2 cellular contexts compared by ENCODE assay signal in the genomic region with DNA sequence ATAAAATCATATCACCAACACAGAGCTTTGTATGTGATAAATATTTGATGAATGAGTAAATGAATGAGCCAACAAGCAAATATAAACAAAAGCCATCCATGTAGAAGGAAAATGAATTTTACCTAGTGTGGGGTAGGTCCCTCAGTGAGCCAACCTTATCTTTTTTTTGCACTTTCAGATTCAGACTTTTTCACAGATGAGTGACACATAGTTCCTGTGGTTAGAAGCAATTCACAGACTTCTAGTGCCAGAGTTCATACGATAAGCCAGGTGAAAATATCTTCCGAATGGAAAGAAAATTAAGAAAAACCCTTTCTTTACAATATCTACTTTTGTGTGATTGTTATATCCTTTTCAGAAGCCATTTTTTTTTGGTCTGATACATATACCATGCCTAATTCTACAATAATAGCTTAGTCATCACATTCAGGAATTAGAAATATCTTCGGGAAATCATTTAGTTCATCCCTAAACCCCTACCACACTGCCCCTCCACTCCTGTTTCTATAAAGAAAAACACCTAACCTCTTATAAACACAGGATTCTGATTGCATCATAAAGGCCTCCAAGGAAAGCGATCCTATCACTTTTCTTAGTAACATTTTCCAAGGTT.
TF ChIP-seq lines count a peak whose summit lies in the region.

No MANE protein-coding gene starts in this region.

TF ChIP-seq in GM23338, 12 proteins besides CTCF, POLR2A, EP300 and RAD21 (continued from another document and continues in another):
- TF ChIP-seq, protein P1, sequence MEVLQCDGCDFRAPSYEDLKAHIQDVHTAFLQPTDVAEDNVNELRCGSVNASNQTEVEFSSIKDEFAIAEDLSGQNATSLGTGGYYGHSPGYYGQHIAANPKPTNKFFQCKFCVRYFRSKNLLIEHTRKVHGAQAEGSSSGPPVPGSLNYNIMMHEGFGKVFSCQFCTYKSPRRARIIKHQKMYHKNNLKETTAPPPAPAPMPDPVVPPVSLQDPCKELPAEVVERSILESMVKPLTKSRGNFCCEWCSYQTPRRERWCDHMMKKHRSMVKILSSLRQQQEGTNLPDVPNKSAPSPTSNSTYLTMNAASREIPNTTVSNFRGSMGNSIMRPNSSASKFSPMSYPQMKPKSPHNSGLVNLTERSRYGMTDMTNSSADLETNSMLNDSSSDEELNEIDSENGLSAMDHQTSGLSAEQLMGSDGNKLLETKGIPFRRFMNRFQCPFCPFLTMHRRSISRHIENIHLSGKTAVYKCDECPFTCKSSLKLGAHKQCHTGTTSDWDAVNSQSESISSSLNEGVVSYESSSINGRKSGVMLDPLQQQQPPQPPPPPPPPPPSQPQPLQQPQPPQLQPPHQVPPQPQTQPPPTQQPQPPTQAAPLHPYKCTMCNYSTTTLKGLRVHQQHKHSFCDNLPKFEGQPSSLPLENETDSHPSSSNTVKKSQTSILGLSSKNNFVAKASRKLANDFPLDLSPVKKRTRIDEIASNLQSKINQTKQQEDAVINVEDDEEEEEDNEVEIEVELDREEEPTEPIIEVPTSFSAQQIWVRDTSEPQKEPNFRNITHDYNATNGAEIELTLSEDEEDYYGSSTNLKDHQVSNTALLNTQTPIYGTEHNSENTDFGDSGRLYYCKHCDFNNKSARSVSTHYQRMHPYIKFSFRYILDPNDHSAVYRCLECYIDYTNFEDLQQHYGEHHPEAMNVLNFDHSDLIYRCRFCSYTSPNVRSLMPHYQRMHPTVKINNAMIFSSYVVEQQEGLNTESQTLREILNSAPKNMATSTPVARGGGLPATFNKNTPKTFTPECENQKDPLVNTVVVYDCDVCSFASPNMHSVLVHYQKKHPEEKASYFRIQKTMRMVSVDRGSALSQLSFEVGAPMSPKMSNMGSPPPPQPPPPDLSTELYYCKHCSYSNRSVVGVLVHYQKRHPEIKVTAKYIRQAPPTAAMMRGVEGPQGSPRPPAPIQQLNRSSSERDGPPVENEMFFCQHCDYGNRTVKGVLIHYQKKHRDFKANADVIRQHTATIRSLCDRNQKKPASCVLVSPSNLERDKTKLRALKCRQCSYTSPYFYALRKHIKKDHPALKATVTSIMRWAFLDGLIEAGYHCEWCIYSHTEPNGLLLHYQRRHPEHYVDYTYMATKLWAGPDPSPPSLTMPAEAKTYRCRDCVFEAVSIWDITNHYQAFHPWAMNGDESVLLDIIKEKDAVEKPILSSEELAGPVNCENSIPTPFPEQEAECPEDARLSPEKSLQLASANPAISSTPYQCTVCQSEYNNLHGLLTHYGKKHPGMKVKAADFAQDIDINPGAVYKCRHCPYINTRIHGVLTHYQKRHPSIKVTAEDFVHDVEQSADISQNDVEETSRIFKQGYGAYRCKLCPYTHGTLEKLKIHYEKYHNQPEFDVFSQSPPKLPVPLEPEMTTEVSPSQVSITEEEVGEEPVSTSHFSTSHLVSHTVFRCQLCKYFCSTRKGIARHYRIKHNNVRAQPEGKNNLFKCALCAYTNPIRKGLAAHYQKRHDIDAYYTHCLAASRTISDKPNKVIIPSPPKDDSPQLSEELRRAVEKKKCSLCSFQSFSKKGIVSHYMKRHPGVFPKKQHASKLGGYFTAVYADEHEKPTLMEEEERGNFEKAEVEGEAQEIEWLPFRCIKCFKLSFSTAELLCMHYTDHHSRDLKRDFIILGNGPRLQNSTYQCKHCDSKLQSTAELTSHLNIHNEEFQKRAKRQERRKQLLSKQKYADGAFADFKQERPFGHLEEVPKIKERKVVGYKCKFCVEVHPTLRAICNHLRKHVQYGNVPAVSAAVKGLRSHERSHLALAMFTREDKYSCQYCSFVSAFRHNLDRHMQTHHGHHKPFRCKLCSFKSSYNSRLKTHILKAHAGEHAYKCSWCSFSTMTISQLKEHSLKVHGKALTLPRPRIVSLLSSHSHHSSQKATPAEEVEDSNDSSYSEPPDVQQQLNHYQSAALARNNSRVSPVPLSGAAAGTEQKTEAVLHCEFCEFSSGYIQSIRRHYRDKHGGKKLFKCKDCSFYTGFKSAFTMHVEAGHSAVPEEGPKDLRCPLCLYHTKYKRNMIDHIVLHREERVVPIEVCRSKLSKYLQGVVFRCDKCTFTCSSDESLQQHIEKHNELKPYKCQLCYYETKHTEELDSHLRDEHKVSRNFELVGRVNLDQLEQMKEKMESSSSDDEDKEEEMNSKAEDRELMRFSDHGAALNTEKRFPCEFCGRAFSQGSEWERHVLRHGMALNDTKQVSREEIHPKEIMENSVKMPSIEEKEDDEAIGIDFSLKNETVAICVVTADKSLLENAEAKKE (CRISPR knock-in tag; IDR thresholded peaks at IDR 0.05): no peak
- TF ChIP-seq NANOG (IDR thresholded peaks at IDR 0.05; ENCODE audit: borderline replicate concordance) (no peak), EZH2 (IDR thresholded peaks at IDR 0.05; ENCODE audit: low read depth, unreplicated experiment) (no peak), EZH2phosphoT487 (IDR thresholded peaks at IDR 0.05; ENCODE audit: unreplicated experiment) (no peak), CREB1 (CRISPR knock-in tag; IDR thresholded peaks at IDR 0.05; ENCODE audit: low read depth) (no peak), ZNF114 (CRISPR knock-in tag; IDR thresholded peaks at IDR 0.05) (no peak), POLR2AphosphoS5 (IDR thresholded peaks at IDR 0.05; ENCODE audit: low read depth) (no peak), JUNB (IDR thresholded peaks at IDR 0.05; ENCODE audit: unreplicated experiment) (no peak), STAT1 (IDR thresholded peaks at IDR 0.05; ENCODE audit: unreplicated experiment) (no peak)
- TF ChIP-seq, protein P2, sequence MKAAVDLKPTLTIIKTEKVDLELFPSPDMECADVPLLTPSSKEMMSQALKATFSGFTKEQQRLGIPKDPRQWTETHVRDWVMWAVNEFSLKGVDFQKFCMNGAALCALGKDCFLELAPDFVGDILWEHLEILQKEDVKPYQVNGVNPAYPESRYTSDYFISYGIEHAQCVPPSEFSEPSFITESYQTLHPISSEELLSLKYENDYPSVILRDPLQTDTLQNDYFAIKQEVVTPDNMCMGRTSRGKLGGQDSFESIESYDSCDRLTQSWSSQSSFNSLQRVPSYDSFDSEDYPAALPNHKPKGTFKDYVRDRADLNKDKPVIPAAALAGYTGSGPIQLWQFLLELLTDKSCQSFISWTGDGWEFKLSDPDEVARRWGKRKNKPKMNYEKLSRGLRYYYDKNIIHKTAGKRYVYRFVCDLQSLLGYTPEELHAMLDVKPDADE (IDR thresholded peaks at IDR 0.05): no peak

TF ChIP-seq in GM12878, 131 proteins besides CTCF, POLR2A, EP300 and RAD21 (continued from another document):
- TF ChIP-seq, protein P3, sequence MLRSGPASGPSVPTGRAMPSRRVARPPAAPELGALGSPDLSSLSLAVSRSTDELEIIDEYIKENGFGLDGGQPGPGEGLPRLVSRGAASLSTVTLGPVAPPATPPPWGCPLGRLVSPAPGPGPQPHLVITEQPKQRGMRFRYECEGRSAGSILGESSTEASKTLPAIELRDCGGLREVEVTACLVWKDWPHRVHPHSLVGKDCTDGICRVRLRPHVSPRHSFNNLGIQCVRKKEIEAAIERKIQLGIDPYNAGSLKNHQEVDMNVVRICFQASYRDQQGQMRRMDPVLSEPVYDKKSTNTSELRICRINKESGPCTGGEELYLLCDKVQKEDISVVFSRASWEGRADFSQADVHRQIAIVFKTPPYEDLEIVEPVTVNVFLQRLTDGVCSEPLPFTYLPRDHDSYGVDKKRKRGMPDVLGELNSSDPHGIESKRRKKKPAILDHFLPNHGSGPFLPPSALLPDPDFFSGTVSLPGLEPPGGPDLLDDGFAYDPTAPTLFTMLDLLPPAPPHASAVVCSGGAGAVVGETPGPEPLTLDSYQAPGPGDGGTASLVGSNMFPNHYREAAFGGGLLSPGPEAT (IDR thresholded peaks at IDR 0.05; ENCODE audit: low read depth): no peak
